In the genomic region with DNA sequence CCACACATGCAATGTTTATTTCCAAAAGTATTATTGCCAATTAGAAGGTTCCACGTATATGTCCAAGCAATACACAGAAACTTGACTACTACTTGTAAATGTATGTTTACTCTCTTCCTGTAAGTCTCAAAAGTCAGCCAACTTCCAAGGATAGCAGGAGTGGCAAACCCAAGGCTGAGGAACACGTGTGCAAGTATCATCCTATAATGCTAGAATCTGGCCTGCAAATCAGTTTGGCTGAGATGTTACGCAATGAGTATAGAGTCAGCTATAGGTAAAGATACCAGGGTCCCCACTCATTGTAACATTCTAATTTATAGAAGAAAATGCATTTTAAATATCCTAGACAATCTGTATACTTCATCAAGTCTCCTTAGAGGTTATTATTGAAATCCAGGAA, we compare ENCODE assay signal across 1 cellular context.
TF ChIP-seq lines count a peak whose summit lies in the region.

No MANE protein-coding gene starts in this region.

TF ChIP-seq in A549, 52 proteins besides CTCF, POLR2A, EP300 and RAD21:
- TF ChIP-seq POLR2AphosphoS2 (conservative IDR thresholded peaks at IDR 0.05; ENCODE audit: low read length), result no peak
- peak; percentile 82 to 87; a peak in 3 of 4 replicates for TF ChIP-seq CEBPB (IDR thresholded peaks at IDR 0.05)
